Comparison of ENCODE assay signal across 10 cellular contexts in genomic region chr11:8722156-8722555, GRCh38. TPM values are rescaled to one million over a fixed set of nuclear protein-coding genes. Genes with fewer than 3 reads are reported as not detected.
DNase-seq lines count a peak whose midpoint lies in the region; ATAC-seq, FAIRE-seq and TF ChIP-seq lines count a peak whose summit lies in the region.
"Had no signal": no experiment of that assay in that cellular context is flagged by ENCODE, and none has a peak within 500 bp of the region (broad histone marks: within the 10 kb centered on the region; RNA-seq: fewer than 3 reads in every experiment).

No MANE protein-coding gene starts in this region.

- FAIRE-seq in astrocyte (lab: Jason Lieb, UNC): no peak
- no peak for FAIRE-seq in small intestine (lab: Jason Lieb, UNC)

- H3K27ac Mint-ChIP-seq in astrocyte (ENCODE audit: unreplicated experiment): peak overlapping the region; percentile 44

- H3K36me3 Mint-ChIP-seq in astrocyte (ENCODE audit: low read depth, unreplicated experiment): peaks cover 16% of the 10 kb centered on the region

- no peak overlapping the region for H3K9ac ChIP-seq in astrocyte (ENCODE audit: low read length)

- no peaks in the 10 kb centered on the region for H3K27me3 ChIP-seq in astrocyte (ENCODE audit: insufficient read depth, low read length)
- H3K27me3 ChIP-seq in small intestine (ENCODE audit: control insufficient read depth in 2 of 2, insufficient read depth in 2 of 2, low read length in 2 of 2): no peaks in the 10 kb centered on the region

- H3K4me1 ChIP-seq in astrocyte (ENCODE audit: insufficient read depth, low read length) (peaks cover 58% of the 10 kb centered on the region), small intestine (ENCODE audit: control insufficient read depth in 2 of 2, insufficient read depth in 1 of 2, low read depth in 1 of 2, low read length in 1 of 2) (peaks cover 2 to 8% of the 10 kb centered on the region in 2 donors)

- H3K4me3 ChIP-seq in GM12865 (ENCODE audit: low read depth, low read length) (no peak overlapping the region), astrocyte (ENCODE audit: insufficient read depth, low read depth, low read length) (no peak overlapping the region), small intestine (ENCODE audit: low read depth in 1 of 2, low read length in 2 of 2) (no peak overlapping the region)

- peaks cover 59% of the 10 kb centered on the region for H3K4me1 Mint-ChIP-seq in astrocyte (ENCODE audit: low read depth, unreplicated experiment)

- peak overlapping the region; percentile 82 for H3K4me2 ChIP-seq in astrocyte (ENCODE audit: low read length)

- H3K9me3 Mint-ChIP-seq in astrocyte (ENCODE audit: unreplicated experiment): peaks cover under 1% of the 10 kb centered on the region

- no peak for TF ChIP-seq CTCF in GM12865 (IDR thresholded peaks at IDR 0.05; ENCODE audit: insufficient read depth, low read depth, low read length, missing control alignments)
- TF ChIP-seq CTCF in astrocyte (IDR thresholded peaks at IDR 0.05; ENCODE audit: insufficient read depth, low read depth, low read length): no peak

- H3K36me3 ChIP-seq in astrocyte (ENCODE audit: insufficient read depth, low read length) (peaks cover 5% of the 10 kb centered on the region), small intestine (ENCODE audit: control insufficient read depth in 2 of 2, insufficient read depth in 2 of 2, low read length in 2 of 2) (no peaks in the 10 kb centered on the region)

- no peak for ATAC-seq in left lobe of liver
- no peak for ATAC-seq in HG03342 (IDR thresholded peaks at IDR 0.05; ENCODE audit: unreplicated experiment)
- ATAC-seq in HG02938 (IDR thresholded peaks at IDR 0.05; ENCODE audit: unreplicated experiment): no peak

- DNase-seq in GM12865 (ENCODE audit: low read depth) (peak; percentile 21), astrocyte (ENCODE audit: low read depth) (peak; percentile 65), left kidney (ENCODE audit: low read depth, low spot score) (peak; percentile 34), small intestine (no peak), left lobe of liver (ENCODE audit: low spot score) (no peak), HT-29 (ENCODE audit: low spot score) (no peak)
- DNase-seq: NCI-H748 treated with DMSO at 0.1 percent for 48 hours; stimulated activated CD4-positive, alpha-beta T cell treated with anti-CD3 and anti-CD28 coated beads, Interleukin-2, amount 100 ng/mL, for 24 hours had no signal

- H4K20me1 ChIP-seq in astrocyte (ENCODE audit: insufficient read depth, low read length): peaks cover 4% of the 10 kb centered on the region

- H3K9me3 ChIP-seq in astrocyte (ENCODE audit: insufficient read depth, low read depth, low read length) (no peaks in the 10 kb centered on the region), small intestine (ENCODE audit: control insufficient read depth, low read depth) (no peaks in the 10 kb centered on the region)

- peaks cover 3% of the 10 kb centered on the region for H3K79me2 ChIP-seq in astrocyte (ENCODE audit: insufficient read depth, low read length)

- WGBS in small intestine, 3 donors: 52 to 77% (median 76%) methylated on average over 5 of the region's 5 CpGs

- no peak overlapping the region for H2AFZ ChIP-seq in astrocyte (ENCODE audit: low read depth, low read length)

- no peaks in the 10 kb centered on the region for H3K27me3 Mint-ChIP-seq in astrocyte (ENCODE audit: low read depth, unreplicated experiment)

- H3K4me3 Mint-ChIP-seq in astrocyte (ENCODE audit: unreplicated experiment): no peak overlapping the region

- H3K27ac ChIP-seq in astrocyte (ENCODE audit: low read depth, low read length) (peak overlapping the region; percentile 23), small intestine (ENCODE audit: low read depth in 1 of 2, low read length in 1 of 2) (peak overlapping the region; percentile 12 to 86)

RNA-seq across cellular contexts. Expression of gene RPL27A, which starts 39.6 kb away (rescaled TPM):
- total RNA-seq in astrocyte (573 and 682 TPM in 2 replicates), left lobe of liver (215 TPM)
- 1,000 to 10,000 TPM; 2,503 to 4,316 (median 3,232) TPM for polyA plus RNA-seq in small intestine
- 2,307 and 2,374 TPM in 2 replicates for total RNA-seq in HT-29 (2014; rRNA removed; shearing (Covaris generic))

RNA-seq across cellular contexts. Expression of gene TRIM66, which starts 39.7 kb away (rescaled TPM):
- total RNA-seq in astrocyte: 7.3 and 8.8 TPM in 2 replicates
- polyA plus RNA-seq in small intestine: 1 to 10 TPM; 1.4 to 4.9 (median 3.1) TPM
- 13.3 TPM for total RNA-seq in left lobe of liver
- 6.7 and 7.0 TPM in 2 replicates for total RNA-seq in HT-29 (2014; rRNA removed; shearing (Covaris generic))

Comparison
In these comparisons a context has a peak if more than half of its experiments do, and no peak if none do; other contexts are left out.
1. DNase-seq: peak in GM12865 (single experiment), astrocyte (single experiment) and left kidney (single experiment); none in small intestine (single experiment), left lobe of liver (single experiment) and HT-29 (single experiment).